1 cellular context compared by ENCODE assay signal in the genomic region with DNA sequence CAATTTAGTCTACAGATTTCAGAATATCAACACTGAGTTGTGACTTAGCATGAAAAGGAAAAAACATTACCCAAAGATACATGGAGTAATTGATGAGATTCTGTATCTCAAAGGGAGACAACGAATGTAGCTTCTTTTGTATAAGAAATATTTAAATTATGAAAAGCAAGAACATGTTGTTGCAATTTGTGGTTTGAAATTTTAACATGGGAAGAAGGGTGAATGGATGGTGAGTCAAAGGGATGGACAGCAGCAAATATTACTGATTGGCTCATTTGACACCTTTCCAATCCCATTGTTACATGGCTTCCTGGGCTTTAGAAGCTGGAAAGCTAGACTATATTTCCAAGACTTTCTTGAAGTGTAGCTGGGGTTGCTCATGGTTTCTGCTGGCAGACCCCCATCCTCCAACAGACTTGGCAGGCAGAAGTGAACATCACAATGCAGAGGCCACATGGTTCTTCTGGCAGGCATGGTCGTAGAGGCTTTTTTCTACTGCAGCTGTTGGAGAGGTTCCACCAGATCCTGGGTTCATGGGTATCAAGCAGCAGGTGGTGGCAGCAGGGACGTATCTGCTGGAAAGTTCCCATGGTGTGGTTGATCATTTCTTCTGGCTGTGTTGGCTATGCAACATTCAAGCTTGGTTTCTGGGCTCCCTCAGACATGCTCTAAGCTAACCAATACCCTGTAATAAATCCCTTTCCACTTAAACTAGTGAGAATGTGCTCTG.
TF ChIP-seq lines count a peak whose summit lies in the region.

No MANE protein-coding gene starts in this region.

TF ChIP-seq in GM23338, 12 proteins besides CTCF, POLR2A, EP300 and RAD21 (continued from another document):
- TF ChIP-seq, protein P1, sequence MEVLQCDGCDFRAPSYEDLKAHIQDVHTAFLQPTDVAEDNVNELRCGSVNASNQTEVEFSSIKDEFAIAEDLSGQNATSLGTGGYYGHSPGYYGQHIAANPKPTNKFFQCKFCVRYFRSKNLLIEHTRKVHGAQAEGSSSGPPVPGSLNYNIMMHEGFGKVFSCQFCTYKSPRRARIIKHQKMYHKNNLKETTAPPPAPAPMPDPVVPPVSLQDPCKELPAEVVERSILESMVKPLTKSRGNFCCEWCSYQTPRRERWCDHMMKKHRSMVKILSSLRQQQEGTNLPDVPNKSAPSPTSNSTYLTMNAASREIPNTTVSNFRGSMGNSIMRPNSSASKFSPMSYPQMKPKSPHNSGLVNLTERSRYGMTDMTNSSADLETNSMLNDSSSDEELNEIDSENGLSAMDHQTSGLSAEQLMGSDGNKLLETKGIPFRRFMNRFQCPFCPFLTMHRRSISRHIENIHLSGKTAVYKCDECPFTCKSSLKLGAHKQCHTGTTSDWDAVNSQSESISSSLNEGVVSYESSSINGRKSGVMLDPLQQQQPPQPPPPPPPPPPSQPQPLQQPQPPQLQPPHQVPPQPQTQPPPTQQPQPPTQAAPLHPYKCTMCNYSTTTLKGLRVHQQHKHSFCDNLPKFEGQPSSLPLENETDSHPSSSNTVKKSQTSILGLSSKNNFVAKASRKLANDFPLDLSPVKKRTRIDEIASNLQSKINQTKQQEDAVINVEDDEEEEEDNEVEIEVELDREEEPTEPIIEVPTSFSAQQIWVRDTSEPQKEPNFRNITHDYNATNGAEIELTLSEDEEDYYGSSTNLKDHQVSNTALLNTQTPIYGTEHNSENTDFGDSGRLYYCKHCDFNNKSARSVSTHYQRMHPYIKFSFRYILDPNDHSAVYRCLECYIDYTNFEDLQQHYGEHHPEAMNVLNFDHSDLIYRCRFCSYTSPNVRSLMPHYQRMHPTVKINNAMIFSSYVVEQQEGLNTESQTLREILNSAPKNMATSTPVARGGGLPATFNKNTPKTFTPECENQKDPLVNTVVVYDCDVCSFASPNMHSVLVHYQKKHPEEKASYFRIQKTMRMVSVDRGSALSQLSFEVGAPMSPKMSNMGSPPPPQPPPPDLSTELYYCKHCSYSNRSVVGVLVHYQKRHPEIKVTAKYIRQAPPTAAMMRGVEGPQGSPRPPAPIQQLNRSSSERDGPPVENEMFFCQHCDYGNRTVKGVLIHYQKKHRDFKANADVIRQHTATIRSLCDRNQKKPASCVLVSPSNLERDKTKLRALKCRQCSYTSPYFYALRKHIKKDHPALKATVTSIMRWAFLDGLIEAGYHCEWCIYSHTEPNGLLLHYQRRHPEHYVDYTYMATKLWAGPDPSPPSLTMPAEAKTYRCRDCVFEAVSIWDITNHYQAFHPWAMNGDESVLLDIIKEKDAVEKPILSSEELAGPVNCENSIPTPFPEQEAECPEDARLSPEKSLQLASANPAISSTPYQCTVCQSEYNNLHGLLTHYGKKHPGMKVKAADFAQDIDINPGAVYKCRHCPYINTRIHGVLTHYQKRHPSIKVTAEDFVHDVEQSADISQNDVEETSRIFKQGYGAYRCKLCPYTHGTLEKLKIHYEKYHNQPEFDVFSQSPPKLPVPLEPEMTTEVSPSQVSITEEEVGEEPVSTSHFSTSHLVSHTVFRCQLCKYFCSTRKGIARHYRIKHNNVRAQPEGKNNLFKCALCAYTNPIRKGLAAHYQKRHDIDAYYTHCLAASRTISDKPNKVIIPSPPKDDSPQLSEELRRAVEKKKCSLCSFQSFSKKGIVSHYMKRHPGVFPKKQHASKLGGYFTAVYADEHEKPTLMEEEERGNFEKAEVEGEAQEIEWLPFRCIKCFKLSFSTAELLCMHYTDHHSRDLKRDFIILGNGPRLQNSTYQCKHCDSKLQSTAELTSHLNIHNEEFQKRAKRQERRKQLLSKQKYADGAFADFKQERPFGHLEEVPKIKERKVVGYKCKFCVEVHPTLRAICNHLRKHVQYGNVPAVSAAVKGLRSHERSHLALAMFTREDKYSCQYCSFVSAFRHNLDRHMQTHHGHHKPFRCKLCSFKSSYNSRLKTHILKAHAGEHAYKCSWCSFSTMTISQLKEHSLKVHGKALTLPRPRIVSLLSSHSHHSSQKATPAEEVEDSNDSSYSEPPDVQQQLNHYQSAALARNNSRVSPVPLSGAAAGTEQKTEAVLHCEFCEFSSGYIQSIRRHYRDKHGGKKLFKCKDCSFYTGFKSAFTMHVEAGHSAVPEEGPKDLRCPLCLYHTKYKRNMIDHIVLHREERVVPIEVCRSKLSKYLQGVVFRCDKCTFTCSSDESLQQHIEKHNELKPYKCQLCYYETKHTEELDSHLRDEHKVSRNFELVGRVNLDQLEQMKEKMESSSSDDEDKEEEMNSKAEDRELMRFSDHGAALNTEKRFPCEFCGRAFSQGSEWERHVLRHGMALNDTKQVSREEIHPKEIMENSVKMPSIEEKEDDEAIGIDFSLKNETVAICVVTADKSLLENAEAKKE (CRISPR knock-in tag; IDR thresholded peaks at IDR 0.05) = no peak
- TF ChIP-seq STAT1 (IDR thresholded peaks at IDR 0.05; ENCODE audit: unreplicated experiment) (no peak), POLR2AphosphoS5 (IDR thresholded peaks at IDR 0.05; ENCODE audit: low read depth) (no peak), JUNB (IDR thresholded peaks at IDR 0.05; ENCODE audit: unreplicated experiment) (no peak), ZNF114 (CRISPR knock-in tag; IDR thresholded peaks at IDR 0.05) (no peak), NANOG (IDR thresholded peaks at IDR 0.05; ENCODE audit: borderline replicate concordance) (no peak), CREB1 (CRISPR knock-in tag; IDR thresholded peaks at IDR 0.05; ENCODE audit: low read depth) (no peak)
- TF ChIP-seq, protein P2, sequence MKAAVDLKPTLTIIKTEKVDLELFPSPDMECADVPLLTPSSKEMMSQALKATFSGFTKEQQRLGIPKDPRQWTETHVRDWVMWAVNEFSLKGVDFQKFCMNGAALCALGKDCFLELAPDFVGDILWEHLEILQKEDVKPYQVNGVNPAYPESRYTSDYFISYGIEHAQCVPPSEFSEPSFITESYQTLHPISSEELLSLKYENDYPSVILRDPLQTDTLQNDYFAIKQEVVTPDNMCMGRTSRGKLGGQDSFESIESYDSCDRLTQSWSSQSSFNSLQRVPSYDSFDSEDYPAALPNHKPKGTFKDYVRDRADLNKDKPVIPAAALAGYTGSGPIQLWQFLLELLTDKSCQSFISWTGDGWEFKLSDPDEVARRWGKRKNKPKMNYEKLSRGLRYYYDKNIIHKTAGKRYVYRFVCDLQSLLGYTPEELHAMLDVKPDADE (IDR thresholded peaks at IDR 0.05) = no peak
- TF ChIP-seq, protein P3, sequence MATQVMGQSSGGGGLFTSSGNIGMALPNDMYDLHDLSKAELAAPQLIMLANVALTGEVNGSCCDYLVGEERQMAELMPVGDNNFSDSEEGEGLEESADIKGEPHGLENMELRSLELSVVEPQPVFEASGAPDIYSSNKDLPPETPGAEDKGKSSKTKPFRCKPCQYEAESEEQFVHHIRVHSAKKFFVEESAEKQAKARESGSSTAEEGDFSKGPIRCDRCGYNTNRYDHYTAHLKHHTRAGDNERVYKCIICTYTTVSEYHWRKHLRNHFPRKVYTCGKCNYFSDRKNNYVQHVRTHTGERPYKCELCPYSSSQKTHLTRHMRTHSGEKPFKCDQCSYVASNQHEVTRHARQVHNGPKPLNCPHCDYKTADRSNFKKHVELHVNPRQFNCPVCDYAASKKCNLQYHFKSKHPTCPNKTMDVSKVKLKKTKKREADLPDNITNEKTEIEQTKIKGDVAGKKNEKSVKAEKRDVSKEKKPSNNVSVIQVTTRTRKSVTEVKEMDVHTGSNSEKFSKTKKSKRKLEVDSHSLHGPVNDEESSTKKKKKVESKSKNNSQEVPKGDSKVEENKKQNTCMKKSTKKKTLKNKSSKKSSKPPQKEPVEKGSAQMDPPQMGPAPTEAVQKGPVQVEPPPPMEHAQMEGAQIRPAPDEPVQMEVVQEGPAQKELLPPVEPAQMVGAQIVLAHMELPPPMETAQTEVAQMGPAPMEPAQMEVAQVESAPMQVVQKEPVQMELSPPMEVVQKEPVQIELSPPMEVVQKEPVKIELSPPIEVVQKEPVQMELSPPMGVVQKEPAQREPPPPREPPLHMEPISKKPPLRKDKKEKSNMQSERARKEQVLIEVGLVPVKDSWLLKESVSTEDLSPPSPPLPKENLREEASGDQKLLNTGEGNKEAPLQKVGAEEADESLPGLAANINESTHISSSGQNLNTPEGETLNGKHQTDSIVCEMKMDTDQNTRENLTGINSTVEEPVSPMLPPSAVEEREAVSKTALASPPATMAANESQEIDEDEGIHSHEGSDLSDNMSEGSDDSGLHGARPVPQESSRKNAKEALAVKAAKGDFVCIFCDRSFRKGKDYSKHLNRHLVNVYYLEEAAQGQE (IDR thresholded peaks at IDR 0.05; ENCODE audit: unreplicated experiment) = no peak
